Comparison of ENCODE assay signal across 38 cellular contexts in the genomic region with DNA sequence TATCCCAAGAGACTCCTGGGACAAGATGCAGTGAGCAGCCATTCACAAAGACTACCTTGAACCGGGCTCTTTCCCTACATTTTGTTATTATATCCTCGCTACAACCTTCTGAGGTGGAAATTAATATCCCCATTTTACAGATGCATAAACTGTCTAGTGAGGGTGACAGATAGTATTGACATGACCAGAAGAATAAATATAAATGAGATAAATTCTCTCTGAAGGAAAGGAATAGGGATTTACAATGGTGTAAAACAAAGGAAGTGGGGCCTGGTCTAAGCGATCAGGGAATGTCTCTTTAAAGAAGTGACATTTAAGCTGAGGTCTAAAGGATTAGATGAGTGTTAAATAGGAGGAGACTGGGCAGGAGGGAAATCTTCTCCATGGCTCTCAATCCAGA. TPM values are rescaled to one million over a fixed set of nuclear protein-coding genes. Genes with fewer than 3 reads are reported as not detected.
"Had no signal": no experiment of that assay in that cellular context is flagged by ENCODE, and none has a peak within 500 bp of the region (broad histone marks: within the 10 kb centered on the region; RNA-seq: fewer than 3 reads in every experiment).

No MANE protein-coding gene starts in this region.

- H3K36me3 ChIP-seq: MG63 had no signal

- H3K4me3 ChIP-seq: MG63 had no signal

- DNase-seq: Karpas-422, Kasumi-1, MG63, MM.1S, MV-4-11, NCI-H1048, NCI-H1092, NCI-H1092 treated with DMSO at 0.1 percent for 48 hours, NCI-H1105, NCI-H1105 treated with DMSO at 0.1 percent for 48 hours, NCI-H1417, NCI-H1417 treated with DMSO at 0.1 percent for 48 hours, NCI-H1436, NCI-H1436 treated with DMSO at 0.1 percent for 48 hours, NCI-H146, NCI-H1694, NCI-H1694 treated with DMSO at 0.1 percent for 48 hours, NCI-H187, NCI-H187 treated with DMSO at 0.1 percent for 48 hours, NCI-H1930, NCI-H2029, NCI-H2029 treated with DMSO at 0.1 percent for 48 hours, NCI-H2081, NCI-H2081 treated with DMSO at 0.1 percent for 48 hours, NCI-H2107, NCI-H2171, NCI-H2171 treated with DMSO at 0.1 percent for 48 hours, NCI-H2227 treated with DMSO at 0.1 percent for 48 hours, NCI-H226, NCI-H345, NCI-H446, NCI-H446 treated with DMSO at 0.1 percent for 48 hours, NCI-H510A, NCI-H510A treated with DMSO at 0.1 percent for 48 hours, NCI-H524 had no signal

RNA-seq across cellular contexts. Expression of gene KCNMB1, which starts 43.5 kb away (rescaled TPM):
- total RNA-seq: LHCN-M2, MCF 10A, NCI-H460 had no signal
